Comparison of ENCODE assay signal across 10 cellular contexts in the genomic region with DNA sequence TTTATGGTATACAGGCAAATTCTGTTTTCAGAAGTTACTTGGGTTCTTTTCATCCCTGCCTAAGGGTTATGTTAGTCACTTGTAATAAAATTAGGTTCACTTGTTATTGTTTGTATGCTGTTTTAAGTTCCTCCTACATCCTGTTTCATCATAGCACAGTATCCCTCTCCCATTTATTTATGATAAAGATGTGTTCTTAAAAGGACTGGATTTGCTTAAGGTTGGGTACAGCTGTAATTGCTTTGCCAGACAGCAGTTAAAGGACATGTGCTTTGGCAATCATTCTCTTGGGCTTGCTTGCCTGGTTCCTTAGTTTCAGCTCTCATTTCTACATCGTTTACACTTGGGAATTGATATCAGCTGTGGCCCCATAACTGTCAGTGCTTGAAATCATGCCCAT. TPM values are rescaled to one million over a fixed set of nuclear protein-coding genes. Genes with fewer than 3 reads are reported as not detected.
A peak's percentile ranks its signal among the peaks of the same experiment; 100 is the strongest.
DNase-seq lines count a peak whose midpoint lies in the region; ATAC-seq lines count a peak whose summit lies in the region.
"Had no signal": no experiment of that assay in that cellular context is flagged by ENCODE, and none has a peak within 500 bp of the region (broad histone marks: within the 10 kb centered on the region; RNA-seq: fewer than 3 reads in every experiment).

No MANE protein-coding gene starts in this region.

- no peak overlapping the region for H3K27ac ChIP-seq in right cardiac atrium (ENCODE audit: low read length)

- WGBS in right cardiac atrium = 6% methylated on average over 1 of the region's 1 CpG

- H3K9me3 ChIP-seq in right cardiac atrium (ENCODE audit: control insufficient read depth, low read length) = no peaks in the 10 kb centered on the region

- DNase-seq in AG20443 (ENCODE audit: low spot score) (peak; percentile 16), RPMI7951 (ENCODE audit: low read depth) (peak; percentile 41), right cardiac atrium (no peak), GM19240 (ENCODE audit: insufficient read length, low spot score) (no peak), SIG-M5 treated with dmso at 0.1 percent for 504 hours (lab: John Stamatoyannopoulos, UW; ENCODE audit: unreplicated experiment) (no peak), NCI-H226 (no peak)
- DNase-seq: effector CD8-positive, alpha-beta T cell; NCI-H82 had no signal

- H3K4me3 ChIP-seq in right cardiac atrium (ENCODE audit: low read length) = no peak overlapping the region

- ATAC-seq in GM19452 (IDR thresholded peaks at IDR 0.05; ENCODE audit: unreplicated experiment) = peak; percentile 21
- ATAC-seq in right cardiac atrium = peak; percentile 50 to 56
- no peak for ATAC-seq in GM21360 (IDR thresholded peaks at IDR 0.05; ENCODE audit: unreplicated experiment)

- no peaks in the 10 kb centered on the region for H3K27me3 ChIP-seq in right cardiac atrium (ENCODE audit: control insufficient read depth, insufficient read depth)

- intact Hi-C loops in right cardiac atrium (cut with DNase I) = no loop called here

- H3K4me1 ChIP-seq in right cardiac atrium (ENCODE audit: control insufficient read depth, insufficient read depth, low read length) = peaks cover 8% of the 10 kb centered on the region

RNA-seq across cellular contexts. Expression of gene ATP2C1, which starts 11.7 kb away (rescaled TPM):
- total RNA-seq in RPMI7951 (2014; rRNA removed; shearing (Covaris generic)) = 62.5 and 67.1 TPM in 2 replicates
- total RNA-seq in right cardiac atrium = 10 to 100 TPM; 55.7 to 59.8 (median 57.5) TPM
- polyA plus RNA-seq in right cardiac atrium = 33.3 TPM

Comparison
In these comparisons a context has a peak if more than half of its experiments do, and no peak if none do; other contexts are left out.
1. DNase-seq: peak in AG20443 (single experiment) and RPMI7951 (single experiment); none in right cardiac atrium (0 of 3), GM19240 (single experiment), SIG-M5 treated with dmso at 0.1 percent for 504 hours (single experiment) and NCI-H226 (single experiment).